Comparison of ENCODE assay signal across 37 cellular contexts in the genomic region with DNA sequence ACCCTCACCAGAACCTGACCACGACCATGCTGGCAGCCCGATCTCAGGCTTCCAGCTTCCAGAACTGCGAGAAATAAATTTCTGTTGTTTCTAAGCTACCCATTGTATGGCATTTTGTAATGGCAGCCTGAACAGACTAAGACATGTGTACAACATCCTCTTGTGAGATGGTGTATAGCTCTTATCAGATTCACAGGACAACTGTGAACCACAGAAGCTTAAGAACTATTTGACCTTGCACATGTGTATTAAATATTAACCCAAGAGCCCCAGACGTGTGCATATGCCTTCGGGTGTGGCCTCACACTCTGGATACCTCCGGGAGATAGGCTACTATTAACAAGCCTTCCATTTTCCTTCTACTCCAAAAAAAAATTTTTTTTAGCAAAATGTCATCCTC.
"Had no signal": no experiment of that assay in that cellular context is flagged by ENCODE, and none has a peak within 500 bp of the region (broad histone marks: within the 10 kb centered on the region; RNA-seq: fewer than 3 reads in every experiment).

No MANE protein-coding gene starts in this region.

- H3K9me3 Mint-ChIP-seq: activated CD4-positive, alpha-beta memory T cell treated with anti-CD3 and anti-CD28 coated beads, Interleukin-2, amount 10 ng/mL, durations not matched to agents 7 days and 5 days; activated T-helper 17 cell treated with anti-CD3 and anti-CD28 coated beads, Interleukin-2, amount 50 U/mL, for 72 hours; central memory CD8-positive, alpha-beta T cell had no signal

- H3K4me1 Mint-ChIP-seq: activated B cell treated with CpG ODN at 0.5 μM for 24 hours; activated CD4-positive, alpha-beta memory T cell treated with anti-CD3 and anti-CD28 coated beads, Interleukin-2, amount 10 ng/mL, durations not matched to agents 7 days and 5 days; activated CD8-positive, alpha-beta memory T cell treated with anti-CD3 and anti-CD28 coated beads, Interleukin-2, amount 10 ng/mL, durations not matched to agents 7 days and 5 days; activated naive CD8-positive, alpha-beta T cell treated with anti-CD3 and anti-CD28 coated beads for 36 hours; activated T-helper 17 cell treated with anti-CD3 and anti-CD28 coated beads, Interleukin-2, amount 50 U/mL, for 72 hours; central memory CD8-positive, alpha-beta T cell had no signal

- DNase-seq: activated B cell treated with CpG ODN at 0.5 μM for 24 hours; activated CD4-positive, alpha-beta memory T cell treated with anti-CD3 and anti-CD28 coated beads, Interleukin-2, amount 10 ng/mL, durations not matched to agents 7 days and 5 days; activated CD4-positive, alpha-beta T cell treated with anti-CD3 and anti-CD28 coated beads for 4 hours; activated CD4-positive, alpha-beta T cell treated with anti-CD3 and anti-CD28 coated beads, Interleukin-2, amount 50 U/mL, for 1 hour; activated CD4-positive, CD25-positive, alpha-beta regulatory T cell treated with anti-CD3 and anti-CD28 coated beads, Interleukin-2, amount 50 U/mL, for 72 hours; activated CD8-positive, alpha-beta memory T cell treated with anti-CD3 and anti-CD28 coated beads for 24 hours; activated CD8-positive, alpha-beta memory T cell treated with anti-CD3 and anti-CD28 coated beads, Interleukin-2, amount 10 ng/mL, durations not matched to agents 7 days and 5 days; activated CD8-positive, alpha-beta memory T cell treated with anti-CD3 and anti-CD28 coated beads, Interleukin-2, amount 50 U/mL, for 48 hours; activated effector memory CD4-positive, alpha-beta T cell treated with anti-CD3 and anti-CD28 coated beads, Interleukin-2, amount 50 U/mL, for 16 hours; activated naive CD4-positive, alpha-beta T cell; activated naive CD4-positive, alpha-beta T cell treated with anti-CD3 and anti-CD28 coated beads, Interleukin-2, amount 50 U/mL, for 16 hours; activated naive CD8-positive, alpha-beta T cell treated with anti-CD3 and anti-CD28 coated beads for 36 hours; activated T-cell treated with anti-CD3 and anti-CD28 coated beads, Interleukin-2, amount 50 U/mL, for 72 hours; amygdala; Karpas-422; MG63; NCI-H1048; NCI-H1105 treated with DMSO at 0.1 percent for 48 hours; NCI-H1436; NCI-H1694; NCI-H1930; NCI-H2081 treated with DMSO at 0.1 percent for 48 hours; NCI-H226; NCI-H524 treated with DMSO at 0.1 percent for 48 hours; PC-9; SIG-M5; T-helper 1 cell; T-helper 2 cell; T-helper 9 cell had no signal

- H3K4me3 Mint-ChIP-seq: activated B cell treated with CpG ODN at 0.5 μM for 24 hours; activated CD4-positive, alpha-beta memory T cell treated with anti-CD3 and anti-CD28 coated beads, Interleukin-2, amount 10 ng/mL, durations not matched to agents 7 days and 5 days; activated CD8-positive, alpha-beta memory T cell treated with anti-CD3 and anti-CD28 coated beads, Interleukin-2, amount 10 ng/mL, durations not matched to agents 7 days and 5 days; activated naive CD8-positive, alpha-beta T cell treated with anti-CD3 and anti-CD28 coated beads for 36 hours; activated T-cell treated with anti-CD3 and anti-CD28 coated beads, Interleukin-2, amount 50 U/mL, for 72 hours; activated T-helper 17 cell treated with anti-CD3 and anti-CD28 coated beads, Interleukin-2, amount 50 U/mL, for 72 hours; central memory CD8-positive, alpha-beta T cell had no signal

- ATAC-seq: activated CD8-positive, alpha-beta memory T cell treated with anti-CD3 and anti-CD28 coated beads, Interleukin-2, amount 10 ng/mL, durations not matched to agents 7 days and 5 days; activated T-cell treated with anti-CD3 and anti-CD28 coated beads, Interleukin-2, amount 50 U/mL, for 72 hours; activated T-helper 17 cell treated with anti-CD3 and anti-CD28 coated beads, Interleukin-2, amount 50 U/mL, for 72 hours; Right ventricle myocardium inferior; SK-N-SH treated with all-trans-retinoic acid at 6 μM for 48 hours had no signal

- H3K27me3 Mint-ChIP-seq: activated B cell treated with CpG ODN at 0.5 μM for 24 hours; activated CD4-positive, alpha-beta memory T cell treated with anti-CD3 and anti-CD28 coated beads, Interleukin-2, amount 10 ng/mL, durations not matched to agents 7 days and 5 days; activated CD8-positive, alpha-beta memory T cell treated with anti-CD3 and anti-CD28 coated beads, Interleukin-2, amount 10 ng/mL, durations not matched to agents 7 days and 5 days; activated naive CD8-positive, alpha-beta T cell treated with anti-CD3 and anti-CD28 coated beads for 36 hours; activated T-helper 17 cell treated with anti-CD3 and anti-CD28 coated beads, Interleukin-2, amount 50 U/mL, for 72 hours; central memory CD8-positive, alpha-beta T cell had no signal

- H3K27ac Mint-ChIP-seq: activated B cell treated with CpG ODN at 0.5 μM for 24 hours; activated CD4-positive, alpha-beta memory T cell treated with anti-CD3 and anti-CD28 coated beads, Interleukin-2, amount 10 ng/mL, durations not matched to agents 7 days and 5 days; activated CD8-positive, alpha-beta memory T cell treated with anti-CD3 and anti-CD28 coated beads, Interleukin-2, amount 10 ng/mL, durations not matched to agents 7 days and 5 days; activated naive CD8-positive, alpha-beta T cell treated with anti-CD3 and anti-CD28 coated beads for 36 hours; activated T-cell treated with anti-CD3 and anti-CD28 coated beads, Interleukin-2, amount 50 U/mL, for 72 hours; activated T-helper 17 cell treated with anti-CD3 and anti-CD28 coated beads, Interleukin-2, amount 50 U/mL, for 72 hours had no signal

- H3K36me3 ChIP-seq: cardiac muscle cell, MG63 had no signal

- H3K27me3 ChIP-seq: ascending aorta, cardiac muscle cell, MG63 had no signal

- H3K27ac ChIP-seq: ascending aorta, cardiac muscle cell, PC-9, RWPE1, VCaP had no signal

- H3K4me1 ChIP-seq: ascending aorta had no signal

- H3K9me3 ChIP-seq: ascending aorta, MG63 had no signal

- H3K4me3 ChIP-seq: ascending aorta, cardiac muscle cell, MG63, PC-9 had no signal
